ENCODE assay signal across 1 cellular context in the genomic region with DNA sequence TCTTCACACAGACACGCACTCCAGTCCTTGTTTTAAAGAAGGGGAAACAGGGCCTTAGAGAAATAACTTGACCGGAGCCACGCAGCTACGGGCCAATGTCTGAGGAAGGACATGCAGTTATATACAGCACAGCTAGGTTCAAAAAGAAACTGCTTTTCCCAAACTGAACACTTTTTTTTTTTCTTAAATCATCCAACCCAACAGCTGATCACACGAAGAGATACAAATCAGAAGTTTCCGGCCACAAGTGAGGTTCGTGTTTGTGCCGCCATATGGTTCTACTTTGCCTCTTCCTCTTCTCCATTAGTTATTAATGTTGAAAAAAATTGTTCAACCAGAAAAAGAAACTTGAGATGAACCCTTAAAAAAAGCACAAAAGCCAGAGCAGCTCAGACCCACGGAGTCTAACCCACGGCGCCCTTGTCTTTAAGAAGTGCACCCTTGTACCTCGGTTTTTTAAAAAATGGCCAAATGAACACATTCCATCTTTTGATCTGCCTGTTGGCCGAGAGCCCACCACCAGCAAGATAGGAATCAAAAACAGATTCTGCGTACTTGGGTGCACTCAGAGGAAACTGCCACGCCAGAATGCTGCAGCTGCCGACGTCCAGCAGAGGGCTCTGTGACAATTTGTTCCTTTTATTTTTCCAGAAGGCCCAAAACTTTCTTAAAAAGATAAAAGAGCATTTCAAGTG.
TF ChIP-seq lines count a peak whose summit lies in the region.

No MANE protein-coding gene starts in this region.

TF ChIP-seq in GM12878, 131 proteins besides CTCF, POLR2A, EP300 and RAD21 (continued from another document and continues in another):
- TF ChIP-seq, protein P1, sequence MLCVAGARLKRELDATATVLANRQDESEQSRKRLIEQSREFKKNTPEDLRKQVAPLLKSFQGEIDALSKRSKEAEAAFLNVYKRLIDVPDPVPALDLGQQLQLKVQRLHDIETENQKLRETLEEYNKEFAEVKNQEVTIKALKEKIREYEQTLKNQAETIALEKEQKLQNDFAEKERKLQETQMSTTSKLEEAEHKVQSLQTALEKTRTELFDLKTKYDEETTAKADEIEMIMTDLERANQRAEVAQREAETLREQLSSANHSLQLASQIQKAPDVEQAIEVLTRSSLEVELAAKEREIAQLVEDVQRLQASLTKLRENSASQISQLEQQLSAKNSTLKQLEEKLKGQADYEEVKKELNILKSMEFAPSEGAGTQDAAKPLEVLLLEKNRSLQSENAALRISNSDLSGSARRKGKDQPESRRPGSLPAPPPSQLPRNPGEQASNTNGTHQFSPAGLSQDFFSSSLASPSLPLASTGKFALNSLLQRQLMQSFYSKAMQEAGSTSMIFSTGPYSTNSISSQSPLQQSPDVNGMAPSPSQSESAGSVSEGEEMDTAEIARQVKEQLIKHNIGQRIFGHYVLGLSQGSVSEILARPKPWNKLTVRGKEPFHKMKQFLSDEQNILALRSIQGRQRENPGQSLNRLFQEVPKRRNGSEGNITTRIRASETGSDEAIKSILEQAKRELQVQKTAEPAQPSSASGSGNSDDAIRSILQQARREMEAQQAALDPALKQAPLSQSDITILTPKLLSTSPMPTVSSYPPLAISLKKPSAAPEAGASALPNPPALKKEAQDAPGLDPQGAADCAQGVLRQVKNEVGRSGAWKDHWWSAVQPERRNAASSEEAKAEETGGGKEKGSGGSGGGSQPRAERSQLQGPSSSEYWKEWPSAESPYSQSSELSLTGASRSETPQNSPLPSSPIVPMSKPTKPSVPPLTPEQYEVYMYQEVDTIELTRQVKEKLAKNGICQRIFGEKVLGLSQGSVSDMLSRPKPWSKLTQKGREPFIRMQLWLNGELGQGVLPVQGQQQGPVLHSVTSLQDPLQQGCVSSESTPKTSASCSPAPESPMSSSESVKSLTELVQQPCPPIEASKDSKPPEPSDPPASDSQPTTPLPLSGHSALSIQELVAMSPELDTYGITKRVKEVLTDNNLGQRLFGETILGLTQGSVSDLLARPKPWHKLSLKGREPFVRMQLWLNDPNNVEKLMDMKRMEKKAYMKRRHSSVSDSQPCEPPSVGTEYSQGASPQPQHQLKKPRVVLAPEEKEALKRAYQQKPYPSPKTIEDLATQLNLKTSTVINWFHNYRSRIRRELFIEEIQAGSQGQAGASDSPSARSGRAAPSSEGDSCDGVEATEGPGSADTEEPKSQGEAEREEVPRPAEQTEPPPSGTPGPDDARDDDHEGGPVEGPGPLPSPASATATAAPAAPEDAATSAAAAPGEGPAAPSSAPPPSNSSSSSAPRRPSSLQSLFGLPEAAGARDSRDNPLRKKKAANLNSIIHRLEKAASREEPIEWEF (IDR thresholded peaks at IDR 0.05; ENCODE audit: insufficient replicate concordance, low read depth, low read length) = peak; percentile 67
- TF ChIP-seq, protein P2, sequence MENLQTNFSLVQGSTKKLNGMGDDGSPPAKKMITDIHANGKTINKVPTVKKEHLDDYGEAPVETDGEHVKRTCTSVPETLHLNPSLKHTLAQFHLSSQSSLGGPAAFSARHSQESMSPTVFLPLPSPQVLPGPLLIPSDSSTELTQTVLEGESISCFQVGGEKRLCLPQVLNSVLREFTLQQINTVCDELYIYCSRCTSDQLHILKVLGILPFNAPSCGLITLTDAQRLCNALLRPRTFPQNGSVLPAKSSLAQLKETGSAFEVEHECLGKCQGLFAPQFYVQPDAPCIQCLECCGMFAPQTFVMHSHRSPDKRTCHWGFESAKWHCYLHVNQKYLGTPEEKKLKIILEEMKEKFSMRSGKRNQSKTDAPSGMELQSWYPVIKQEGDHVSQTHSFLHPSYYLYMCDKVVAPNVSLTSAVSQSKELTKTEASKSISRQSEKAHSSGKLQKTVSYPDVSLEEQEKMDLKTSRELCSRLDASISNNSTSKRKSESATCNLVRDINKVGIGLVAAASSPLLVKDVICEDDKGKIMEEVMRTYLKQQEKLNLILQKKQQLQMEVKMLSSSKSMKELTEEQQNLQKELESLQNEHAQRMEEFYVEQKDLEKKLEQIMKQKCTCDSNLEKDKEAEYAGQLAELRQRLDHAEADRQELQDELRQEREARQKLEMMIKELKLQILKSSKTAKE (IDR thresholded peaks at IDR 0.05; ENCODE audit: low read depth, poor library complexity, severe bottlenecking) = peak; percentile 48
- TF ChIP-seq, protein P3, sequence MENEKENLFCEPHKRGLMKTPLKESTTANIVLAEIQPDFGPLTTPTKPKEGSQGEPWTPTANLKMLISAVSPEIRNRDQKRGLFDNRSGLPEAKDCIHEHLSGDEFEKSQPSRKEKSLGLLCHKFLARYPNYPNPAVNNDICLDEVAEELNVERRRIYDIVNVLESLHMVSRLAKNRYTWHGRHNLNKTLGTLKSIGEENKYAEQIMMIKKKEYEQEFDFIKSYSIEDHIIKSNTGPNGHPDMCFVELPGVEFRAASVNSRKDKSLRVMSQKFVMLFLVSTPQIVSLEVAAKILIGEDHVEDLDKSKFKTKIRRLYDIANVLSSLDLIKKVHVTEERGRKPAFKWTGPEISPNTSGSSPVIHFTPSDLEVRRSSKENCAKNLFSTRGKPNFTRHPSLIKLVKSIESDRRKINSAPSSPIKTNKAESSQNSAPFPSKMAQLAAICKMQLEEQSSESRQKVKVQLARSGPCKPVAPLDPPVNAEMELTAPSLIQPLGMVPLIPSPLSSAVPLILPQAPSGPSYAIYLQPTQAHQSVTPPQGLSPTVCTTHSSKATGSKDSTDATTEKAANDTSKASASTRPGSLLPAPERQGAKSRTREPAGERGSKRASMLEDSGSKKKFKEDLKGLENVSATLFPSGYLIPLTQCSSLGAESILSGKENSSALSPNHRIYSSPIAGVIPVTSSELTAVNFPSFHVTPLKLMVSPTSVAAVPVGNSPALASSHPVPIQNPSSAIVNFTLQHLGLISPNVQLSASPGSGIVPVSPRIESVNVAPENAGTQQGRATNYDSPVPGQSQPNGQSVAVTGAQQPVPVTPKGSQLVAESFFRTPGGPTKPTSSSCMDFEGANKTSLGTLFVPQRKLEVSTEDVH (IDR thresholded peaks at IDR 0.05; ENCODE audit: low read depth, partially characterized antibody) = no peak
- TF ChIP-seq SUZ12 (IDR thresholded peaks at IDR 0.05; ENCODE audit: unreplicated experiment) (no peak), NRF1 (conservative IDR thresholded peaks at IDR 0.05; ENCODE audit: low read depth, low read length) (no peak), TBL1XR1 (IDR thresholded peaks at IDR 0.05; ENCODE audit: low read depth, low read length) (0 out of 2 replicates have a peak, but pooled peaks have one; percentile 65), MYC (IDR thresholded peaks at IDR 0.05; ENCODE audit: insufficient read depth, insufficient read length, insufficient replicate concordance, low read length, severe bottlenecking) (no peak), ETV6 (conservative IDR thresholded peaks at IDR 0.05 in 1 of 2, IDR thresholded peaks at IDR 0.05 in 1 of 2; ENCODE audit: borderline replicate concordance in 1 of 2, low read depth in 1 of 2) (no peak), ZNF24 (IDR thresholded peaks at IDR 0.05) (no peak), SMAD5 (IDR thresholded peaks at IDR 0.05; ENCODE audit: low read depth) (no peak), MTA3 (IDR thresholded peaks at IDR 0.05; ENCODE audit: borderline replicate concordance, low read length) (no peak), SIN3A (IDR thresholded peaks at IDR 0.05; ENCODE audit: low read depth, low read length) (no peak), GATAD2B (conservative IDR thresholded peaks at IDR 0.05; ENCODE audit: low read depth) (no peak), NR2C1 (IDR thresholded peaks at IDR 0.05) (no peak), HDAC6 (IDR thresholded peaks at IDR 0.05; ENCODE audit: unreplicated experiment) (no peak), ZNF384 (IDR thresholded peaks at IDR 0.05; ENCODE audit: borderline replicate concordance, low read depth, low read length) (peak; percentile 81; the same call in 1 of the 2 replicates), BCL11A (IDR thresholded peaks at IDR 0.05; ENCODE audit: low read depth, low read length) (no peak), ZZZ3 (IDR thresholded peaks at IDR 0.05; ENCODE audit: control insufficient read depth, insufficient read length, low read depth) (no peak), TCF12 (IDR thresholded peaks at IDR 0.05; ENCODE audit: low read depth, low read length) (no peak), MXI1 (IDR thresholded peaks at IDR 0.05; ENCODE audit: low read depth, low read length) (peak; percentile 50; the same call in 1 of the 2 replicates), RUNX3 (IDR thresholded peaks at IDR 0.05; ENCODE audit: low read length) (peak; percentile 69), SRF (IDR thresholded peaks at IDR 0.05; ENCODE audit: low read depth in 2 of 2, low read length in 2 of 2) (no peak), STAT3 (IDR thresholded peaks at IDR 0.05; ENCODE audit: low read depth, low read length) (peak; percentile 29; the same call in 1 of the 2 replicates), IKZF2 (IDR thresholded peaks at IDR 0.05) (peak in 1 of 2 experiments; percentile 20; a peak in 2 of 4 replicates), RCOR1 (conservative IDR thresholded peaks at IDR 0.05; ENCODE audit: low read depth, low read length) (no peak), POLR2AphosphoS5 (IDR thresholded peaks at IDR 0.05; ENCODE audit: low read length) (no peak), RBBP5 (conservative IDR thresholded peaks at IDR 0.05) (no peak)
- TF ChIP-seq, protein P4, sequence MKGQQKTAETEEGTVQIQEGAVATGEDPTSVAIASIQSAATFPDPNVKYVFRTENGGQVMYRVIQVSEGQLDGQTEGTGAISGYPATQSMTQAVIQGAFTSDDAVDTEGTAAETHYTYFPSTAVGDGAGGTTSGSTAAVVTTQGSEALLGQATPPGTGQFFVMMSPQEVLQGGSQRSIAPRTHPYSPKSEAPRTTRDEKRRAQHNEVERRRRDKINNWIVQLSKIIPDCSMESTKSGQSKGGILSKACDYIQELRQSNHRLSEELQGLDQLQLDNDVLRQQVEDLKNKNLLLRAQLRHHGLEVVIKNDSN (IDR thresholded peaks at IDR 0.05; ENCODE audit: borderline replicate concordance, extremely low read length, insufficient read depth, low read depth, low read length) = no peak
- TF ChIP-seq, protein P5, sequence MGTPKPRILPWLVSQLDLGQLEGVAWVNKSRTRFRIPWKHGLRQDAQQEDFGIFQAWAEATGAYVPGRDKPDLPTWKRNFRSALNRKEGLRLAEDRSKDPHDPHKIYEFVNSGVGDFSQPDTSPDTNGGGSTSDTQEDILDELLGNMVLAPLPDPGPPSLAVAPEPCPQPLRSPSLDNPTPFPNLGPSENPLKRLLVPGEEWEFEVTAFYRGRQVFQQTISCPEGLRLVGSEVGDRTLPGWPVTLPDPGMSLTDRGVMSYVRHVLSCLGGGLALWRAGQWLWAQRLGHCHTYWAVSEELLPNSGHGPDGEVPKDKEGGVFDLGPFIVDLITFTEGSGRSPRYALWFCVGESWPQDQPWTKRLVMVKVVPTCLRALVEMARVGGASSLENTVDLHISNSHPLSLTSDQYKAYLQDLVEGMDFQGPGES (IDR thresholded peaks at IDR 0.05) = no peak
- TF ChIP-seq, protein P6, sequence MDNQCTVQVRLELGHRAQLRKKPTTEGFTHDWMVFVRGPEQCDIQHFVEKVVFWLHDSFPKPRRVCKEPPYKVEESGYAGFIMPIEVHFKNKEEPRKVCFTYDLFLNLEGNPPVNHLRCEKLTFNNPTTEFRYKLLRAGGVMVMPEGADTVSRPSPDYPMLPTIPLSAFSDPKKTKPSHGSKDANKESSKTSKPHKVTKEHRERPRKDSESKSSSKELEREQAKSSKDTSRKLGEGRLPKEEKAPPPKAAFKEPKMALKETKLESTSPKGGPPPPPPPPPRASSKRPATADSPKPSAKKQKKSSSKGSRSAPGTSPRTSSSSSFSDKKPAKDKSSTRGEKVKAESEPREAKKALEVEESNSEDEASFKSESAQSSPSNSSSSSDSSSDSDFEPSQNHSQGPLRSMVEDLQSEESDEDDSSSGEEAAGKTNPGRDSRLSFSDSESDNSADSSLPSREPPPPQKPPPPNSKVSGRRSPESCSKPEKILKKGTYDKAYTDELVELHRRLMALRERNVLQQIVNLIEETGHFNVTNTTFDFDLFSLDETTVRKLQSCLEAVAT (IDR thresholded peaks at IDR 0.05) = no peak
- TF ChIP-seq, protein P7, sequence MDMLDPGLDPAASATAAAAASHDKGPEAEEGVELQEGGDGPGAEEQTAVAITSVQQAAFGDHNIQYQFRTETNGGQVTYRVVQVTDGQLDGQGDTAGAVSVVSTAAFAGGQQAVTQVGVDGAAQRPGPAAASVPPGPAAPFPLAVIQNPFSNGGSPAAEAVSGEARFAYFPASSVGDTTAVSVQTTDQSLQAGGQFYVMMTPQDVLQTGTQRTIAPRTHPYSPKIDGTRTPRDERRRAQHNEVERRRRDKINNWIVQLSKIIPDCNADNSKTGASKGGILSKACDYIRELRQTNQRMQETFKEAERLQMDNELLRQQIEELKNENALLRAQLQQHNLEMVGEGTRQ (IDR thresholded peaks at IDR 0.05; ENCODE audit: borderline replicate concordance, low read depth, low read length) = no peak; the same call in 1 of the 2 replicates
- TF ChIP-seq, protein P8, sequence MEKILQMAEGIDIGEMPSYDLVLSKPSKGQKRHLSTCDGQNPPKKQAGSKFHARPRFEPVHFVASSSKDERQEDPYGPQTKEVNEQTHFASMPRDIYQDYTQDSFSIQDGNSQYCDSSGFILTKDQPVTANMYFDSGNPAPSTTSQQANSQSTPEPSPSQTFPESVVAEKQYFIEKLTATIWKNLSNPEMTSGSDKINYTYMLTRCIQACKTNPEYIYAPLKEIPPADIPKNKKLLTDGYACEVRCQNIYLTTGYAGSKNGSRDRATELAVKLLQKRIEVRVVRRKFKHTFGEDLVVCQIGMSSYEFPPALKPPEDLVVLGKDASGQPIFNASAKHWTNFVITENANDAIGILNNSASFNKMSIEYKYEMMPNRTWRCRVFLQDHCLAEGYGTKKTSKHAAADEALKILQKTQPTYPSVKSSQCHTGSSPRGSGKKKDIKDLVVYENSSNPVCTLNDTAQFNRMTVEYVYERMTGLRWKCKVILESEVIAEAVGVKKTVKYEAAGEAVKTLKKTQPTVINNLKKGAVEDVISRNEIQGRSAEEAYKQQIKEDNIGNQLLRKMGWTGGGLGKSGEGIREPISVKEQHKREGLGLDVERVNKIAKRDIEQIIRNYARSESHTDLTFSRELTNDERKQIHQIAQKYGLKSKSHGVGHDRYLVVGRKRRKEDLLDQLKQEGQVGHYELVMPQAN (conservative IDR thresholded peaks at IDR 0.05) = no peak
- TF ChIP-seq, protein P9, sequence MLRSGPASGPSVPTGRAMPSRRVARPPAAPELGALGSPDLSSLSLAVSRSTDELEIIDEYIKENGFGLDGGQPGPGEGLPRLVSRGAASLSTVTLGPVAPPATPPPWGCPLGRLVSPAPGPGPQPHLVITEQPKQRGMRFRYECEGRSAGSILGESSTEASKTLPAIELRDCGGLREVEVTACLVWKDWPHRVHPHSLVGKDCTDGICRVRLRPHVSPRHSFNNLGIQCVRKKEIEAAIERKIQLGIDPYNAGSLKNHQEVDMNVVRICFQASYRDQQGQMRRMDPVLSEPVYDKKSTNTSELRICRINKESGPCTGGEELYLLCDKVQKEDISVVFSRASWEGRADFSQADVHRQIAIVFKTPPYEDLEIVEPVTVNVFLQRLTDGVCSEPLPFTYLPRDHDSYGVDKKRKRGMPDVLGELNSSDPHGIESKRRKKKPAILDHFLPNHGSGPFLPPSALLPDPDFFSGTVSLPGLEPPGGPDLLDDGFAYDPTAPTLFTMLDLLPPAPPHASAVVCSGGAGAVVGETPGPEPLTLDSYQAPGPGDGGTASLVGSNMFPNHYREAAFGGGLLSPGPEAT (IDR thresholded peaks at IDR 0.05; ENCODE audit: low read depth) = 0 out of 2 replicates have a peak, but pooled peaks have one; percentile 22
- TF ChIP-seq, protein P10, sequence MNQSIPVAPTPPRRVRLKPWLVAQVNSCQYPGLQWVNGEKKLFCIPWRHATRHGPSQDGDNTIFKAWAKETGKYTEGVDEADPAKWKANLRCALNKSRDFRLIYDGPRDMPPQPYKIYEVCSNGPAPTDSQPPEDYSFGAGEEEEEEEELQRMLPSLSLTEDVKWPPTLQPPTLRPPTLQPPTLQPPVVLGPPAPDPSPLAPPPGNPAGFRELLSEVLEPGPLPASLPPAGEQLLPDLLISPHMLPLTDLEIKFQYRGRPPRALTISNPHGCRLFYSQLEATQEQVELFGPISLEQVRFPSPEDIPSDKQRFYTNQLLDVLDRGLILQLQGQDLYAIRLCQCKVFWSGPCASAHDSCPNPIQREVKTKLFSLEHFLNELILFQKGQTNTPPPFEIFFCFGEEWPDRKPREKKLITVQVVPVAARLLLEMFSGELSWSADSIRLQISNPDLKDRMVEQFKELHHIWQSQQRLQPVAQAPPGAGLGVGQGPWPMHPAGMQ (IDR thresholded peaks at IDR 0.05; ENCODE audit: borderline replicate concordance) = no peak
